8 cellular contexts compared by ENCODE assay signal in genomic region chr2:70086838-70087702, GRCh38. TPM values are rescaled to one million over a fixed set of nuclear protein-coding genes. Genes with fewer than 3 reads are reported as not detected.
A peak's percentile ranks its signal among the peaks of the same experiment; 100 is the strongest.
DNase-seq lines count a peak whose midpoint lies in the region; ATAC-seq and TF ChIP-seq lines count a peak whose summit lies in the region.

PCBP1 (plus strand) TSS chr2:70087477; CDS start chr2:70087744, 267 bp downstream.

- H3K27me3 ChIP-seq in spleen (replicated peaks in 1 of 7) = no peaks in the 10 kb centered on the region

- H3K4me3 ChIP-seq in AG09309 (ENCODE audit: control insufficient read depth, low read depth, low read length) = peak within 1 kb of the TSS; percentile 69
- H3K4me3 ChIP-seq in spleen = peak within 1 kb of the TSS; percentile 75 to 97 (median 91)

- TF ChIP-seq POLR2A in GM19099 (IDR thresholded peaks at IDR 0.05; ENCODE audit: extremely low read depth, insufficient read length, low read depth) (peak; percentile 80), spleen (IDR thresholded peaks at IDR 0.05) (peak in 2 of 3 donors; percentile 18 to 68)

- 0 to 1% (median 0%) methylated on average over 54 to 94 of the region's 94 CpGs for WGBS in spleen, 5 donors

- peak within 1 kb of the TSS; percentile 97 to 100 (median 100) for H3K27ac ChIP-seq in spleen

- intact Hi-C loops in spleen (cut with DNase I; ENCODE audit: low total_unique reads) = loop anchor here (5.0 kb wide), 2 partner anchors 35 to 55 kb away; no protein-coding TSS in a partner anchor

- H3K36me3 ChIP-seq in spleen = peaks cover 0 to 47% (median 10%) of the 10 kb centered on the region in 6 donors

- peaks cover 33 to 80% (median 66%) of the 10 kb centered on the region in 6 donors for H3K4me1 ChIP-seq in spleen

- ATAC-seq in HG03432 (IDR thresholded peaks at IDR 0.05; ENCODE audit: unreplicated experiment) = peak; percentile 47
- ATAC-seq in activated CD4-positive, CD25-positive, alpha-beta regulatory T cell treated with anti-CD3 and anti-CD28 coated beads, Interleukin-2, amount 50 U/mL, for 24 hours = peak; percentile 46 to 49

- H3K9me3 ChIP-seq in spleen = no peaks in the 10 kb centered on the region

- TF ChIP-seq CTCF in AG09309 (IDR thresholded peaks at IDR 0.05; ENCODE audit: control insufficient read depth, insufficient read depth, low read depth, low read length, missing control alignments) = no peak
- TF ChIP-seq CTCF in spleen (IDR thresholded peaks at IDR 0.05 in 8 of 11, conservative IDR thresholded peaks at IDR 0.05 in 3 of 11) = no peak

- DNase-seq in AG09309 (ENCODE audit: low read depth) (peak; percentile 83), NCI-H510A (lab: John Stamatoyannopoulos, UW) (peak; percentile 83), iris pigment epithelial cell (ENCODE audit: low read depth) (peak; percentile 95), spleen (peak; percentile 98)
- peak; percentile 96 for DNase-seq in central memory CD4-positive, alpha-beta T cell

RNA-seq across cellular contexts. Expression of gene PCBP1, which starts in this region (rescaled TPM):
- 100 to 1,000 TPM; 256 to 351 (median 301) TPM for total RNA-seq in spleen
- 100 to 1,000 TPM; 254 to 294 (median 278) TPM for polyA plus RNA-seq in spleen

Comparison
In these comparisons a context has a peak if more than half of its experiments do, and no peak if none do; other contexts are left out.
1. Peak in every context shown above with its lines: DNase-seq, ATAC-seq, H3K4me3 ChIP-seq and H3K27ac ChIP-seq.